ENCODE assay signal across 9 cellular contexts in the genomic region with DNA sequence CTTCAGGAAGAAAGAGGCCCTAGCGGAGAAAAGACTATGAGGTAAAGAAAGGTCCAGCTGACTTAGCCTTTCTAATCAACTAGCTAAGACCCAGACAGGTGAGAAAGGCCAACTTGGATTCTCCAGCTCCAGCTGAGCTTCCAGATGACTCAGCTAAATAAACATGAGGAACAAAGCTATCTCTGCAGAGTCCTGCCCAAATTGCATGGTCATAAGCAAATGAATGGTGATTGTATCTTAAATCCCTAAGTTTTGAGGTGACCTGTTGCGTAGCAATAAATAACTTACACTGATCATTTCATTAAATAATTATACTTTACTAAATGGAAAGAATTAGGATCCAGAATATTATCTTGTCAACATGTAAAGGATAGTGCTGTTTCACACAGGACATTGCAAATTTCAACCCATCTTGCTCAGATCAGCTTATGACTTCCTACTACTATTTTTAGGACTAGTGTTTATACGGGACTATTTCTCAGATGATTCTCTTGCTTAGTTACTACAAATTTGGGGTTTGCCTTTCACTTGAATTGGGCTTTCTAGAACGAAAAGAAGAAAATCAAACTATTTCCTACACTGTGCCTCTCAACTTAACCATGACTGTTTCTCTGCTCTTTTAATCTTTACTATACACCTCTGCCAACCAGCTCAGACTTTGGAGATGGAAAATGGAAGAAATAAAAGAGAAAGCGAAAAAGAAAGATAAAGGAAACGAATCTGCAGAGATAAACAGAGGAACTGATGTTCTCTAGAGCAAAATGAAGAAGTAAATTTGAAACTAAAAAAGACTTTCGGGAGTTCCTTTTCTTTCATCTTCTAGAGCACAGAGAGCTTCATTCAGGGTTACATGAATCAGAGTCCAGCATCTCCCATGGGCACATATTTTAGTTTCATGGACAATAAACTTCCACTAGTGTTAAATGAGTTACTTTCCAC. TPM values are rescaled to one million over a fixed set of nuclear protein-coding genes. Genes with fewer than 3 reads are reported as not detected.
DNase-seq lines count a peak whose midpoint lies in the region; ATAC-seq and TF ChIP-seq lines count a peak whose summit lies in the region.
"Had no signal": no experiment of that assay in that cellular context is flagged by ENCODE, and none has a peak within 500 bp of the region (broad histone marks: within the 10 kb centered on the region; RNA-seq: fewer than 3 reads in every experiment).

No MANE protein-coding gene starts in this region.

- H3K36me3 ChIP-seq in CD8-positive, alpha-beta memory T cell (ENCODE audit: insufficient read depth, low read length): no peaks in the 10 kb centered on the region
- H3K36me3 ChIP-seq in HUES6 (ENCODE audit: control insufficient read depth, insufficient read depth, low read length): no peaks in the 10 kb centered on the region
- no peaks in the 10 kb centered on the region for H3K36me3 ChIP-seq in sigmoid colon
- no peaks in the 10 kb centered on the region for H3K36me3 ChIP-seq in esophagus muscularis mucosa

- intact Hi-C loops in sigmoid colon (cut with DNase I) (no loop called here), esophagus muscularis mucosa (cut with DNase I) (no loop called here)

- peak overlapping the region in 2 of 8 donors; percentile 13 to 64 for H3K27ac Mint-ChIP-seq in CD8-positive, alpha-beta memory T cell
- peak overlapping the region; percentile 78 for H3K27ac Mint-ChIP-seq in activated CD8-positive, alpha-beta T cell treated with anti-CD3 and anti-CD28 coated beads, Interleukin-2, amount 10 ng/mL, durations not matched to agents 7 days and 5 days
- H3K27ac Mint-ChIP-seq in memory B cell: peak overlapping the region; percentile 85

- WGBS in sigmoid colon, 2 donors: 39 to 42% methylated on average over 7 of the region's 7 CpGs
- 56% methylated on average over 7 of the region's 7 CpGs for WGBS in esophagus muscularis mucosa

- TF ChIP-seq EP300 in sigmoid colon (IDR thresholded peaks at IDR 0.05) (no peak), esophagus muscularis mucosa (IDR thresholded peaks at IDR 0.05) (no peak)

- H3K9ac ChIP-seq in HUES6 (ENCODE audit: low read length): no peak overlapping the region

- H3K36me3 Mint-ChIP-seq in CD8-positive, alpha-beta memory T cell: no peaks in the 10 kb centered on the region
- no peaks in the 10 kb centered on the region for H3K36me3 Mint-ChIP-seq in activated CD8-positive, alpha-beta T cell treated with anti-CD3 and anti-CD28 coated beads, Interleukin-2, amount 10 ng/mL, durations not matched to agents 7 days and 5 days (ENCODE audit: low read depth)
- peaks cover 6% of the 10 kb centered on the region for H3K36me3 Mint-ChIP-seq in memory B cell

- no peaks in the 10 kb centered on the region for H3K9me3 ChIP-seq in CD8-positive, alpha-beta memory T cell (ENCODE audit: low read length)
- H3K9me3 ChIP-seq in HUES6 (ENCODE audit: control insufficient read depth, insufficient read depth, low read depth, low read length): no peaks in the 10 kb centered on the region
- H3K9me3 ChIP-seq in sigmoid colon: no peaks in the 10 kb centered on the region
- no peaks in the 10 kb centered on the region for H3K9me3 ChIP-seq in esophagus muscularis mucosa

- peaks cover 11% of the 10 kb centered on the region for H3K4me1 ChIP-seq in CD8-positive, alpha-beta memory T cell (ENCODE audit: insufficient read depth, low read length)
- H3K4me1 ChIP-seq in HUES6 (ENCODE audit: control insufficient read depth, insufficient read depth, low read length) (peaks cover 20% of the 10 kb centered on the region), sigmoid colon (no peaks in the 10 kb centered on the region), esophagus muscularis mucosa (peaks cover 0 to 16% (median 8%) of the 10 kb centered on the region in 4 donors)

- peaks cover 10 to 17% (median 15%) of the 10 kb centered on the region in 3 donors for H3K4me1 Mint-ChIP-seq in CD8-positive, alpha-beta memory T cell
- peaks cover 39% of the 10 kb centered on the region for H3K4me1 Mint-ChIP-seq in activated CD8-positive, alpha-beta T cell treated with anti-CD3 and anti-CD28 coated beads, Interleukin-2, amount 10 ng/mL, durations not matched to agents 7 days and 5 days (ENCODE audit: low read depth)
- peaks cover 19% of the 10 kb centered on the region for H3K4me1 Mint-ChIP-seq in memory B cell

- no peaks in the 10 kb centered on the region for H3K27me3 ChIP-seq in CD8-positive, alpha-beta memory T cell (ENCODE audit: insufficient read depth, low read length, poor library complexity, severe bottlenecking)
- no peaks in the 10 kb centered on the region for H3K27me3 ChIP-seq in HUES6 (ENCODE audit: control insufficient read depth, insufficient read depth, low read length)
- H3K27me3 ChIP-seq in sigmoid colon: no peaks in the 10 kb centered on the region
- H3K27me3 ChIP-seq in esophagus muscularis mucosa: no peaks in the 10 kb centered on the region

- no peak for DNase-seq in CD8-positive, alpha-beta memory T cell
- no peak for DNase-seq in activated CD8-positive, alpha-beta T cell treated with anti-CD3 and anti-CD28 coated beads, Interleukin-2, amount 10 ng/mL, durations not matched to agents 7 days and 5 days
- DNase-seq in memory B cell (ENCODE audit: low spot score in 2 of 2): peak in 1 of 2 donors; percentile 13
- DNase-seq in sigmoid colon: no peak
- DNase-seq in esophagus muscularis mucosa (ENCODE audit: extremely low spot score): no peak

- TF ChIP-seq CTCF in sigmoid colon (IDR thresholded peaks at IDR 0.05): no peak
- TF ChIP-seq CTCF in esophagus muscularis mucosa (IDR thresholded peaks at IDR 0.05): no peak

- H3K27ac ChIP-seq in CD8-positive, alpha-beta memory T cell (ENCODE audit: low read depth, low read length): no peak overlapping the region
- H3K27ac ChIP-seq in HUES6 (ENCODE audit: low read depth, low read length) (peak overlapping the region; percentile 59; the same call in 1 of the 2 replicates), sigmoid colon (peak overlapping the region in 1 of 4 donors; percentile 38), esophagus muscularis mucosa (replicated peaks in 1 of 4) (no peak overlapping the region)

- TF ChIP-seq POLR2A in sigmoid colon (IDR thresholded peaks at IDR 0.05) (no peak), esophagus muscularis mucosa (IDR thresholded peaks at IDR 0.05; ENCODE audit: low read depth) (no peak)

- POLR2A ChIA-PET in CD8-positive, alpha-beta memory T cell (lab: Charles Lee): no interaction called here
- POLR2A ChIA-PET in activated CD8-positive, alpha-beta T cell treated with anti-CD3 and anti-CD28 coated beads, Interleukin-2, amount 10 ng/mL, durations not matched to agents 7 days and 5 days (lab: Charles Lee): interaction anchor here (0.9 kb wide), 1 partner anchor 106 kb away, joined by 4 read pairs; the partner anchor contains the start of gene TFG

- peaks cover 10 to 11% of the 10 kb centered on the region in 2 donors for H3K27me3 Mint-ChIP-seq in CD8-positive, alpha-beta memory T cell
- H3K27me3 Mint-ChIP-seq in activated CD8-positive, alpha-beta T cell treated with anti-CD3 and anti-CD28 coated beads, Interleukin-2, amount 10 ng/mL, durations not matched to agents 7 days and 5 days (ENCODE audit: low read depth): peaks cover 13% of the 10 kb centered on the region
- H3K27me3 Mint-ChIP-seq in memory B cell: no peaks in the 10 kb centered on the region

- peak; percentile 56 for ATAC-seq in GM19455 (IDR thresholded peaks at IDR 0.05; ENCODE audit: unreplicated experiment)
- ATAC-seq in activated CD8-positive, alpha-beta T cell treated with anti-CD3 and anti-CD28 coated beads, Interleukin-2, amount 10 ng/mL, durations not matched to agents 7 days and 5 days: peak; percentile 63
- peak; percentile 74 for ATAC-seq in memory B cell (ENCODE audit: low read depth)
- no peak for ATAC-seq in GM19023 (IDR thresholded peaks at IDR 0.05; ENCODE audit: unreplicated experiment)

- CTCF ChIA-PET in CD8-positive, alpha-beta memory T cell (lab: Charles Lee): interaction anchor here (1.7 kb wide), 1 partner anchor 13 kb away, joined by 4 read pairs; no protein-coding TSS in a partner anchor
- CTCF ChIA-PET in activated CD8-positive, alpha-beta T cell treated with anti-CD3 and anti-CD28 coated beads, Interleukin-2, amount 10 ng/mL, durations not matched to agents 7 days and 5 days (lab: Charles Lee): interaction anchor here (1.1 to 5.8 kb wide), 9 partner anchors 11 to 771 kb away, joined by 3 to 47 read pairs (median 4); no protein-coding TSS in a partner anchor

- peaks cover 0 to 4% (median 0%) of the 10 kb centered on the region in 5 donors for H3K9me3 Mint-ChIP-seq in CD8-positive, alpha-beta memory T cell
- no peaks in the 10 kb centered on the region for H3K9me3 Mint-ChIP-seq in activated CD8-positive, alpha-beta T cell treated with anti-CD3 and anti-CD28 coated beads, Interleukin-2, amount 10 ng/mL, durations not matched to agents 7 days and 5 days (ENCODE audit: insufficient read depth)
- H3K9me3 Mint-ChIP-seq in memory B cell: peaks cover 10% of the 10 kb centered on the region

- peak overlapping the region in 5 of 7 donors; percentile 40 to 55 (median 46) for H3K4me3 Mint-ChIP-seq in CD8-positive, alpha-beta memory T cell
- peak overlapping the region; percentile 71 for H3K4me3 Mint-ChIP-seq in activated CD8-positive, alpha-beta T cell treated with anti-CD3 and anti-CD28 coated beads, Interleukin-2, amount 10 ng/mL, durations not matched to agents 7 days and 5 days
- peak overlapping the region; percentile 75 for H3K4me3 Mint-ChIP-seq in memory B cell

- H3K4me3 ChIP-seq in CD8-positive, alpha-beta memory T cell (ENCODE audit: low read length): peak overlapping the region; percentile 30
- H3K4me3 ChIP-seq in HUES6 (ENCODE audit: low read depth, low read length) (no peak overlapping the region), sigmoid colon (peak overlapping the region in 1 of 4 donors; percentile 5), esophagus muscularis mucosa (no peak overlapping the region)

RNA-seq across cellular contexts. Expression of gene ADGRG7, which starts 6.6 kb away (rescaled TPM):
- not detected for total RNA-seq in CD8-positive, alpha-beta memory T cell
- polyA plus RNA-seq in CD8-positive, alpha-beta memory T cell: not detected
- total RNA-seq in activated CD8-positive, alpha-beta T cell treated with anti-CD3 and anti-CD28 coated beads, Interleukin-2, amount 10 ng/mL, durations not matched to agents 7 days and 5 days: 10 to 100 TPM; 26.5 to 27.0 TPM
- total RNA-seq in sigmoid colon (not detected), esophagus muscularis mucosa (not detected)
- polyA plus RNA-seq in sigmoid colon: 1 to 10 TPM; 1.2 to 7.4 (median 1.4) TPM
- total RNA-seq: lung microvascular endothelial cell had no signal

Comparison
In these comparisons a context has a peak if more than half of its experiments do, and no peak if none do; other contexts are left out.
1. RNA of gene ADGRG7, which starts 6.6 kb away (total RNA-seq): 26.5 to 27.0 TPM in activated CD8-positive, alpha-beta T cell treated with anti-CD3 and anti-CD28 coated beads, Interleukin-2, amount 10 ng/mL, durations not matched to agents 7 days and 5 days; not detected in CD8-positive, alpha-beta memory T cell, not detected in sigmoid colon and not detected in esophagus muscularis mucosa; every median in the first group is over 10 times any median in the second.
2. Peak in every context shown above with its lines, with median percentiles within 50 percentile points of each other: H3K4me3 Mint-ChIP-seq.